ENCODE assay signal across 15 cellular contexts in genomic region chr7:23418046-23418445, GRCh38. TPM values are rescaled to one million over a fixed set of nuclear protein-coding genes. Genes with fewer than 3 reads are reported as not detected.
DNase-seq lines count a peak whose midpoint lies in the region; ATAC-seq, FAIRE-seq and TF ChIP-seq lines count a peak whose summit lies in the region.
"Had no signal": no experiment of that assay in that cellular context is flagged by ENCODE, and none has a peak within 500 bp of the region (broad histone marks: within the 10 kb centered on the region; RNA-seq: fewer than 3 reads in every experiment).

No MANE protein-coding gene starts in this region.

- no peaks in the 10 kb centered on the region for H3K36me3 Mint-ChIP-seq in activated CD4-positive, alpha-beta T cell treated with anti-CD3 and anti-CD28 coated beads for 36 hours (ENCODE audit: low read depth)
- H3K36me3 Mint-ChIP-seq in WTC11 (peaks cover 37% of the 10 kb centered on the region), Caco-2 (ENCODE audit: insufficient read depth, unreplicated experiment) (peaks cover 65% of the 10 kb centered on the region)

- H3K27ac ChIP-seq in stomach = no peak overlapping the region
- no peak overlapping the region for H3K27ac ChIP-seq in effector memory CD4-positive, alpha-beta T cell (ENCODE audit: insufficient read depth, low read length, poor library complexity, severe bottlenecking)
- H3K27ac ChIP-seq: brain microvascular endothelial cell, prostate gland had no signal

- H3K9me3 Mint-ChIP-seq in activated CD4-positive, alpha-beta T cell treated with anti-CD3 and anti-CD28 coated beads for 36 hours (ENCODE audit: low read depth) = no peaks in the 10 kb centered on the region
- H3K9me3 Mint-ChIP-seq in WTC11 = no peaks in the 10 kb centered on the region; the same call in 1 of the 2 replicates
- no peaks in the 10 kb centered on the region for H3K9me3 Mint-ChIP-seq in Caco-2 (ENCODE audit: unreplicated experiment)

- no peak overlapping the region for H3K27ac Mint-ChIP-seq in activated CD4-positive, alpha-beta T cell treated with anti-CD3 and anti-CD28 coated beads for 36 hours
- peak overlapping the region; percentile 86 for H3K27ac Mint-ChIP-seq in WTC11
- no peak overlapping the region for H3K27ac Mint-ChIP-seq in Caco-2 (ENCODE audit: unreplicated experiment)

- H3K9me3 ChIP-seq in stomach (no peaks in the 10 kb centered on the region), Caco-2 (no peaks in the 10 kb centered on the region)
- no peaks in the 10 kb centered on the region for H3K9me3 ChIP-seq in effector memory CD4-positive, alpha-beta T cell (ENCODE audit: control insufficient read depth, low read length)
- H3K9me3 ChIP-seq: prostate gland had no signal

- POLR2A ChIA-PET in activated CD4-positive, alpha-beta T cell treated with anti-CD3 and anti-CD28 coated beads for 36 hours (lab: Charles Lee) = no interaction called here
- POLR2A ChIA-PET in WTC11 (lab: Charles Lee) = interaction anchor here (1.0 to 1.4 kb wide), 2 partner anchors 11 to 15 kb away, joined by 3 read pairs; no protein-coding TSS in a partner anchor
- POLR2A ChIA-PET in Caco-2 (lab: Charles Lee) = no interaction called here

- FAIRE-seq in H54 (lab: Jason Lieb, UNC) = no peak
- FAIRE-seq: frontal cortex had no signal

- H3K4me3 ChIP-seq in fibroblast of the aortic adventitia (ENCODE audit: low read depth, low read length) (no peak overlapping the region), stomach (no peak overlapping the region), Caco-2 (ENCODE audit: low read depth, low read length) (no peak overlapping the region)
- H3K4me3 ChIP-seq in effector memory CD4-positive, alpha-beta T cell (ENCODE audit: insufficient read depth, low read depth, low read length, poor library complexity, severe bottlenecking) = no peak overlapping the region
- H3K4me3 ChIP-seq: prostate gland had no signal

- peak; percentile 33 for ATAC-seq in activated CD4-positive, alpha-beta T cell treated with anti-CD3 and anti-CD28 coated beads for 36 hours
- ATAC-seq in WTC11 = no peak

- no peak for TF ChIP-seq EP300 in stomach (IDR thresholded peaks at IDR 0.05)

- TF ChIP-seq CTCF in WTC11 (IDR thresholded peaks at IDR 0.05) (no peak), fibroblast of the aortic adventitia (IDR thresholded peaks at IDR 0.05; ENCODE audit: insufficient read depth, low read length) (no peak), stomach (IDR thresholded peaks at IDR 0.05) (no peak), Caco-2 (IDR thresholded peaks at IDR 0.05; ENCODE audit: insufficient read depth in 1 of 2, low read depth in 1 of 2, low read length in 1 of 2, severe bottlenecking in 1 of 2, unreplicated experiment in 1 of 2) (no peak)

- BruUV-seq in Caco-2 (replicated peaks; lab: Mats Ljungman, UMichigan) = no TSS peak

- H3K27me3 Mint-ChIP-seq in activated CD4-positive, alpha-beta T cell treated with anti-CD3 and anti-CD28 coated beads for 36 hours = peaks cover 3% of the 10 kb centered on the region
- H3K27me3 Mint-ChIP-seq in WTC11 (ENCODE audit: low read depth) (no peaks in the 10 kb centered on the region), Caco-2 (ENCODE audit: insufficient read depth, unreplicated experiment) (no peaks in the 10 kb centered on the region)

- H3K27me3 ChIP-seq in stomach (no peaks in the 10 kb centered on the region), Caco-2 (replicated peaks; ENCODE audit: control insufficient read depth, insufficient read depth, low read length) (no peaks in the 10 kb centered on the region)
- no peaks in the 10 kb centered on the region for H3K27me3 ChIP-seq in effector memory CD4-positive, alpha-beta T cell (replicated peaks; ENCODE audit: control insufficient read depth, insufficient read depth, low read length, poor library complexity, severe bottlenecking)
- H3K27me3 ChIP-seq: brain microvascular endothelial cell had no signal

- TF ChIP-seq POLR2A in stomach (IDR thresholded peaks at IDR 0.05) (no peak), H54 (IDR thresholded peaks at IDR 0.05; ENCODE audit: low read depth, low read length) (no peak)

- intact Hi-C loops in activated CD4-positive, alpha-beta T cell treated with anti-CD3 and anti-CD28 coated beads for 36 hours (cut with DNase I, micrococcal nuclease) = no loop called here
- intact Hi-C loops in stomach (cut with DNase I; ENCODE audit: low total_unique reads) (no loop called here), Caco-2 (cut with micrococcal nuclease; ENCODE audit: unreplicated experiment) (loop anchor here (2.0 kb wide), 1 partner anchor 61 kb away; no protein-coding TSS in a partner anchor)

- CTCF ChIA-PET in activated CD4-positive, alpha-beta T cell treated with anti-CD3 and anti-CD28 coated beads for 36 hours (lab: Charles Lee) = interaction anchor here (0.8 to 1.8 kb wide), 3 partner anchors 11 to 145 kb away, joined by 3 to 5 read pairs (median 5); no protein-coding TSS in a partner anchor
- CTCF ChIA-PET in WTC11 (lab: Charles Lee) = interaction anchor here (1.0 kb wide), 1 partner anchor 60 kb away, joined by 5 read pairs; no protein-coding TSS in a partner anchor
- CTCF ChIA-PET in Caco-2 (lab: Charles Lee) = interaction anchor here (0.6 kb wide), 1 partner anchor 29 kb away, joined by 3 read pairs; no protein-coding TSS in a partner anchor

- no peak for DNase-seq in activated CD4-positive, alpha-beta T cell treated with anti-CD3 and anti-CD28 coated beads for 36 hours
- DNase-seq in activated CD4-positive, alpha-beta T cell treated with anti-CD3 and anti-CD28 coated beads for 4 hours = no peak
- DNase-seq in WTC11 (ENCODE audit: low spot score) = no peak
- peak; percentile 51 for DNase-seq in fibroblast of the aortic adventitia (ENCODE audit: low read depth)
- no peak for DNase-seq in stomach
- no peak for DNase-seq in Caco-2
- no peak for DNase-seq in H54 (ENCODE audit: insufficient read length, low spot score)
- no peak for DNase-seq in effector memory CD4-positive, alpha-beta T cell
- DNase-seq: activated CD4-positive, CD25-positive, alpha-beta regulatory T cell; activated T-cell treated with anti-CD3 and anti-CD28 coated beads, Interleukin-2, amount 50 U/mL, for 48 hours; brain microvascular endothelial cell; Right ventricle myocardium superior; substantia nigra had no signal

- no peak overlapping the region for H3K4me3 Mint-ChIP-seq in activated CD4-positive, alpha-beta T cell treated with anti-CD3 and anti-CD28 coated beads for 36 hours
- H3K4me3 Mint-ChIP-seq in WTC11 = peak overlapping the region; percentile 32; the same call in 1 of the 2 replicates
- no peak overlapping the region for H3K4me3 Mint-ChIP-seq in Caco-2 (ENCODE audit: unreplicated experiment)

- H3K36me3 ChIP-seq in stomach = no peaks in the 10 kb centered on the region
- peaks cover 1% of the 10 kb centered on the region; the same call in 1 of the 2 replicates for H3K36me3 ChIP-seq in Caco-2 (ENCODE audit: control insufficient read depth, insufficient read depth, low read length)
- no peaks in the 10 kb centered on the region for H3K36me3 ChIP-seq in effector memory CD4-positive, alpha-beta T cell (ENCODE audit: control insufficient read depth, insufficient read depth, low read length)
- H3K36me3 ChIP-seq: prostate gland had no signal

- H3K4me1 ChIP-seq in stomach = peaks cover 0 to 6% (median 0%) of the 10 kb centered on the region in 4 donors
- H3K4me1 ChIP-seq in Caco-2 = peaks cover 5% of the 10 kb centered on the region
- H3K4me1 ChIP-seq in effector memory CD4-positive, alpha-beta T cell (ENCODE audit: control insufficient read depth, insufficient read depth, low read length, poor library complexity, severe bottlenecking) = no peaks in the 10 kb centered on the region
- H3K4me1 ChIP-seq: prostate gland had no signal

- H3K4me1 Mint-ChIP-seq in activated CD4-positive, alpha-beta T cell treated with anti-CD3 and anti-CD28 coated beads for 36 hours = peaks cover 14% of the 10 kb centered on the region
- H3K4me1 Mint-ChIP-seq in WTC11 (peaks cover 55% of the 10 kb centered on the region), Caco-2 (ENCODE audit: low read depth, unreplicated experiment) (peaks cover 11% of the 10 kb centered on the region)

TF ChIP-seq in WTC11, 78 proteins besides CTCF, POLR2A, EP300 and RAD21 (continues in another document):
- TF ChIP-seq, protein P1, sequence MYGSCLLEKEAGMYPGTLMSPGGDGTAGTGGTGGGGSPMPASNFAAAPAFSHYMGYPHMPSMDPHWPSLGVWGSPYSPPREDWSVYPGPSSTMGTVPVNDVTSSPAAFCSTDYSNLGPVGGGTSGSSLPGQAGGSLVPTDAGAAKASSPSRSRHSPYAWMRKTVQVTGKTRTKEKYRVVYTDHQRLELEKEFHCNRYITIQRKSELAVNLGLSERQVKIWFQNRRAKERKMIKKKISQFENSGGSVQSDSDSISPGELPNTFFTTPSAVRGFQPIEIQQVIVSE (CRISPR knock-in tag; IDR thresholded peaks at IDR 0.05; ENCODE audit: borderline replicate concordance) = no peak
- TF ChIP-seq NR3C1 (CRISPR knock-in tag; conservative IDR thresholded peaks at IDR 0.05; ENCODE audit: low read depth) = no peak
- no peak for TF ChIP-seq ZNF416 (CRISPR knock-in tag; IDR thresholded peaks at IDR 0.05)
- TF ChIP-seq, protein P2, sequence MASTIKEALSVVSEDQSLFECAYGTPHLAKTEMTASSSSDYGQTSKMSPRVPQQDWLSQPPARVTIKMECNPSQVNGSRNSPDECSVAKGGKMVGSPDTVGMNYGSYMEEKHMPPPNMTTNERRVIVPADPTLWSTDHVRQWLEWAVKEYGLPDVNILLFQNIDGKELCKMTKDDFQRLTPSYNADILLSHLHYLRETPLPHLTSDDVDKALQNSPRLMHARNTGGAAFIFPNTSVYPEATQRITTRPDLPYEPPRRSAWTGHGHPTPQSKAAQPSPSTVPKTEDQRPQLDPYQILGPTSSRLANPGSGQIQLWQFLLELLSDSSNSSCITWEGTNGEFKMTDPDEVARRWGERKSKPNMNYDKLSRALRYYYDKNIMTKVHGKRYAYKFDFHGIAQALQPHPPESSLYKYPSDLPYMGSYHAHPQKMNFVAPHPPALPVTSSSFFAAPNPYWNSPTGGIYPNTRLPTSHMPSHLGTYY (CRISPR knock-in tag; IDR thresholded peaks at IDR 0.05) = no peak
- TF ChIP-seq NFATC4 (CRISPR knock-in tag; IDR thresholded peaks at IDR 0.05) = no peak
- TF ChIP-seq CBFB (CRISPR knock-in tag; IDR thresholded peaks at IDR 0.05; ENCODE audit: low read depth) = no peak
- TF ChIP-seq NFE2L1 (CRISPR knock-in tag; IDR thresholded peaks at IDR 0.05) = no peak
- TF ChIP-seq OVOL2 (CRISPR knock-in tag; IDR thresholded peaks at IDR 0.05; ENCODE audit: borderline replicate concordance) = no peak

RNA-seq across cellular contexts. Expression of gene IGF2BP3, which starts 52.2 kb away (rescaled TPM):
- total RNA-seq in activated CD4-positive, alpha-beta T cell treated with anti-CD3 and anti-CD28 coated beads for 36 hours = 1 to 10 TPM in 1 of 2 experiments, under 1 TPM in 1; 0.64 to 1.1 TPM
- total RNA-seq in WTC11 (2021) (129 to 165 TPM (median 164 TPM) in 3 replicates), fibroblast of the aortic adventitia (ENCODE audit: low replicate concordance) (2.9 and 116 TPM in 2 replicates), stomach (10 to 100 TPM in 1 of 5 donors, 1 to 10 TPM in 1, not detected in 3; 9.1 to 61.9 TPM), Caco-2 (2022) (124 and 127 TPM in 2 replicates)
- 1 to 10 TPM in 1 of 3 donors, under 1 TPM in 1, not detected in 1; 0.43 to 1.2 TPM for polyA plus RNA-seq in stomach
- total RNA-seq: Right ventricle myocardium superior had no signal
